23 cellular contexts compared by ENCODE assay signal in the genomic region with DNA sequence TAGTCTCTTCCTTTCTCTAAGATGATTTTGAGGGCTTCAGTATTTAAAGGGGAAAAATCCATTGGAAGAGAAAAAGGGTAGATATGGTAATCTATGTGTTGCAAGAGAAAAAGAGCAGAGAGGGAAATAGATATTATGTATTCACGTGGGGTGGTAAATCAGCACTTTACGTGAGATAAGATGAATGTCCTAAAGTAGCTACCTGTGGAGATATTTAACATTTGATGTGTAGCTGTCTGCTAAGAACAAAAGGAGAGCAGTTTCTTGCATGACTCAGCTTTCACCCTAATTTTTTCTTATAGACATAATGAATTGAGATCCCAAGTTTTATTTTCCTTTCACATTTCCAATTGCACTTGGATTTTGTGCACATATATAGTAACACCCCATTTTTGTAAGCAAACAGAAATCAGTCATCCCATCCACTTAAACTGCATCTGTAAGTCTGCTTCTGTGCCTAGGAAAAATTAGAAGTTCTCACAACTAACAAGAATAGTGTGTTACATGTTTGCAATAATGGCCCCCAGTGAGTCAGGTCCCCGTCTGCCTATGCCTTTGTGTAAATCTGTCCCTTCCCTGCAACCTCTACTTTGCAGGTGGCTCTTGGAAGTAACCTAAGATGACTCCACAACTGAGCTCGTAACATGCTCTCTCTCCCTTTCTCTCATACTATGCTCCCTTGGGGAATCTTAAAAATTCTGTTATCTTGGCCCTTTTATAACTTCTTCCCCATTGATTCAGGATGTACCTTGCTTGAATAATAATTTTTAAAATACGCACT. TPM values are rescaled to one million over a fixed set of nuclear protein-coding genes. Genes with fewer than 3 reads are reported as not detected.
DNase-seq lines count a peak whose midpoint lies in the region; ATAC-seq and TF ChIP-seq lines count a peak whose summit lies in the region.
"Had no signal": no experiment of that assay in that cellular context is flagged by ENCODE, and none has a peak within 500 bp of the region (broad histone marks: within the 10 kb centered on the region; RNA-seq: fewer than 3 reads in every experiment).

No MANE protein-coding gene starts in this region.

- H4K20me1 ChIP-seq in OCI-LY1 (ENCODE audit: insufficient read depth, low read length) (peaks cover 3% of the 10 kb centered on the region; the same call in 1 of the 2 replicates), hepatocyte (ENCODE audit: insufficient read depth, poor library complexity, severe bottlenecking) (no peaks in the 10 kb centered on the region)

- H3K4me3 Mint-ChIP-seq in type B pancreatic cell, result peak overlapping the region; percentile 92
- no peak overlapping the region for H3K4me3 Mint-ChIP-seq in naive thymus-derived CD8-positive, alpha-beta T cell
- H3K4me3 Mint-ChIP-seq: activated CD4-positive, alpha-beta T cell treated with anti-CD3 and anti-CD28 coated beads, Interleukin-2, amount 10 ng/mL, durations not matched to agents 7 days and 5 days; dendritic cell treated with granulocyte-macrophage colony-stimulating factor and Interleukin-4, amounts not matched to agents 40 ng/mL and 50 ng/mL, for 4 days had no signal

- H3K27ac ChIP-seq in OCI-LY1 (ENCODE audit: low read depth, low read length, poor library complexity, severe bottlenecking) (no peak overlapping the region), hepatocyte (no peak overlapping the region)
- H3K27ac ChIP-seq: C4-2B, esophagus muscularis mucosa, psoas muscle, tibial artery had no signal

- no peaks in the 10 kb centered on the region for H3K27me3 ChIP-seq in OCI-LY1 (ENCODE audit: insufficient read depth, low read length)
- no peaks in the 10 kb centered on the region for H3K27me3 ChIP-seq in hepatocyte
- H3K27me3 ChIP-seq: esophagus muscularis mucosa, tibial artery had no signal

- H2AFZ ChIP-seq in OCI-LY1 (ENCODE audit: low read length) (no peak overlapping the region), hepatocyte (no peak overlapping the region)

- H3K9ac ChIP-seq in OCI-LY1 (ENCODE audit: low read length), result no peak overlapping the region

- WGBS in hepatocyte (ENCODE audit: low lambda C conversion rate, missing lambda C conversion rate), result 68% methylated on average over 5 of the region's 5 CpGs

- 0 out of 2 replicates have a peak overlapping the region, but pooled peaks have one; percentile 22 for H3K4me2 ChIP-seq in OCI-LY1 (ENCODE audit: low read length)
- H3K4me2 ChIP-seq in hepatocyte, result peak overlapping the region; percentile 15

- H3K4me1 Mint-ChIP-seq in type B pancreatic cell (ENCODE audit: unreplicated experiment), result peaks cover 32% of the 10 kb centered on the region
- peaks cover 17 to 59% (median 47%) of the 10 kb centered on the region in 4 donors for H3K4me1 Mint-ChIP-seq in naive thymus-derived CD8-positive, alpha-beta T cell

- no peaks in the 10 kb centered on the region for H3F3A ChIP-seq in OCI-LY1 (ENCODE audit: insufficient read depth, low read length)

- peaks cover 6% of the 10 kb centered on the region for H3K36me3 Mint-ChIP-seq in type B pancreatic cell
- peaks cover 0 to 16% (median 5%) of the 10 kb centered on the region in 3 donors for H3K36me3 Mint-ChIP-seq in naive thymus-derived CD8-positive, alpha-beta T cell

- no peaks in the 10 kb centered on the region for H3K27me3 Mint-ChIP-seq in type B pancreatic cell
- no peaks in the 10 kb centered on the region for H3K27me3 Mint-ChIP-seq in naive thymus-derived CD8-positive, alpha-beta T cell
- H3K27me3 Mint-ChIP-seq: activated CD4-positive, alpha-beta T cell treated with anti-CD3 and anti-CD28 coated beads, Interleukin-2, amount 10 ng/mL, durations not matched to agents 7 days and 5 days; dendritic cell treated with granulocyte-macrophage colony-stimulating factor and Interleukin-4, amounts not matched to agents 40 ng/mL and 50 ng/mL, for 4 days; naive thymus-derived CD4-positive, alpha-beta T cell had no signal

- H3K9me2 ChIP-seq in OCI-LY1 (ENCODE audit: low read depth, low read length), result no peaks in the 10 kb centered on the region
- no peaks in the 10 kb centered on the region for H3K9me2 ChIP-seq in hepatocyte (replicated peaks; ENCODE audit: insufficient read depth)

- H3K27ac Mint-ChIP-seq in type B pancreatic cell, result peak overlapping the region; percentile 93
- H3K27ac Mint-ChIP-seq in naive thymus-derived CD8-positive, alpha-beta T cell, result no peak overlapping the region
- H3K27ac Mint-ChIP-seq: activated CD4-positive, alpha-beta T cell treated with anti-CD3 and anti-CD28 coated beads, Interleukin-2, amount 10 ng/mL, durations not matched to agents 7 days and 5 days; activated naive CD4-positive, alpha-beta T cell treated with anti-CD3 and anti-CD28 coated beads, Interleukin-2, amount 50 U/mL, for 72 hours; dendritic cell treated with granulocyte-macrophage colony-stimulating factor and Interleukin-4, amounts not matched to agents 40 ng/mL and 50 ng/mL, for 4 days; naive thymus-derived CD4-positive, alpha-beta T cell had no signal

- H3K4me3 ChIP-seq in OCI-LY1 (ENCODE audit: low read depth, low read length, poor library complexity, severe bottlenecking) (no peak overlapping the region), hepatocyte (no peak overlapping the region)
- H3K4me3 ChIP-seq: esophagus muscularis mucosa, lung, psoas muscle, tibial artery had no signal

- no peaks in the 10 kb centered on the region for H3K9me3 Mint-ChIP-seq in type B pancreatic cell
- no peaks in the 10 kb centered on the region for H3K9me3 Mint-ChIP-seq in naive thymus-derived CD8-positive, alpha-beta T cell
- H3K9me3 Mint-ChIP-seq: activated CD4-positive, alpha-beta T cell treated with anti-CD3 and anti-CD28 coated beads, Interleukin-2, amount 10 ng/mL, durations not matched to agents 7 days and 5 days; activated naive CD4-positive, alpha-beta T cell treated with anti-CD3 and anti-CD28 coated beads, Interleukin-2, amount 50 U/mL, for 72 hours; dendritic cell treated with granulocyte-macrophage colony-stimulating factor and Interleukin-4, amounts not matched to agents 40 ng/mL and 50 ng/mL, for 4 days; naive thymus-derived CD4-positive, alpha-beta T cell had no signal

- TF ChIP-seq CTCF in OCI-LY1 (IDR thresholded peaks at IDR 0.05; ENCODE audit: low read length), result no peak
- TF ChIP-seq CTCF in hepatocyte (IDR thresholded peaks at IDR 0.05; ENCODE audit: poor library complexity), result no peak
- TF ChIP-seq CTCF in type B pancreatic cell (conservative IDR thresholded peaks at IDR 0.05), result no peak

- POLR2A ChIA-PET in naive thymus-derived CD8-positive, alpha-beta T cell (lab: Charles Lee), result no interaction called here

- H3K36me3 ChIP-seq in OCI-LY1 (ENCODE audit: insufficient read depth, low read length), result peaks cover 4% of the 10 kb centered on the region; the same call in 1 of the 2 replicates
- no peaks in the 10 kb centered on the region for H3K36me3 ChIP-seq in hepatocyte (replicated peaks; ENCODE audit: insufficient read depth, low read depth)
- H3K36me3 ChIP-seq: tibial artery had no signal

- DNase-seq in NCI-H2107 treated with DMSO at 0.1 percent for 48 hours (lab: John Stamatoyannopoulos, UW; ENCODE audit: unreplicated experiment) (peak; percentile 48), NCI-H2107 (lab: John Stamatoyannopoulos, UW) (no peak), hepatocyte (ENCODE audit: low spot score) (peak; percentile 6), type B pancreatic cell (ENCODE audit: extremely low spot score, unreplicated experiment) (no peak), NCI-H1436 treated with DMSO at 0.1 percent for 48 hours (lab: John Stamatoyannopoulos, UW) (no peak), NCI-H82 (lab: John Stamatoyannopoulos, UW) (no peak)
- DNase-seq in naive thymus-derived CD8-positive, alpha-beta T cell, result no peak
- DNase-seq: 8988T; activated CD4-positive, alpha-beta T cell treated with anti-CD3 and anti-CD28 coated beads, Interleukin-2, amount 10 ng/mL, durations not matched to agents 7 days and 5 days; activated T-cell treated with anti-CD3 and anti-CD28 coated beads for 4 hours; DMS79 treated with DMSO at 0.1 percent for 48 hours; naive thymus-derived CD4-positive, alpha-beta T cell; NCI-H1694 treated with DMSO at 0.1 percent for 48 hours; NCI-H774; psoas muscle; stimulated activated CD4-positive, alpha-beta T cell treated with anti-CD3 and anti-CD28 coated beads, Interleukin-12 subunit alpha, Interleukin-12 subunit beta, amount 100 ng/mL, for 4 hours; tibial artery had no signal

- H3K4me1 ChIP-seq in OCI-LY1 (ENCODE audit: insufficient read depth, low read length, severe bottlenecking) (peaks cover 41% of the 10 kb centered on the region), hepatocyte (ENCODE audit: insufficient read depth) (peaks cover 6% of the 10 kb centered on the region)

- peaks cover 11% of the 10 kb centered on the region for H3K79me2 ChIP-seq in OCI-LY1 (ENCODE audit: insufficient read depth, low read length)
- H3K79me2 ChIP-seq in hepatocyte, result peaks cover 60% of the 10 kb centered on the region

- no peaks in the 10 kb centered on the region for H3K9me3 ChIP-seq in OCI-LY1 (ENCODE audit: low read length)
- H3K9me3 ChIP-seq in hepatocyte (ENCODE audit: low read depth), result no peaks in the 10 kb centered on the region
- H3K9me3 ChIP-seq: esophagus muscularis mucosa, psoas muscle, tibial artery had no signal

- no peak for ATAC-seq in naive thymus-derived CD8-positive, alpha-beta T cell
- ATAC-seq: activated naive CD4-positive, alpha-beta T cell treated with anti-CD3 and anti-CD28 coated beads, Interleukin-2, amount 50 U/mL, for 72 hours; naive thymus-derived CD4-positive, alpha-beta T cell; psoas muscle had no signal

RNA-seq across cellular contexts. Expression of gene TMTC3, which starts 3.6 kb away (rescaled TPM):
- total RNA-seq in hepatocyte (33.7 and 35.5 TPM in 2 replicates), type B pancreatic cell (ENCODE audit: low replicate concordance) (34.1 and 38.5 TPM in 2 replicates)
- polyA plus RNA-seq in hepatocyte, result 7.0 and 8.1 TPM in 2 replicates
- 10 to 100 TPM in 1 of 2 experiments, 1 to 10 TPM in 1; 8.9 to 11.9 TPM for total RNA-seq in naive thymus-derived CD8-positive, alpha-beta T cell
- polyA plus RNA-seq in naive thymus-derived CD8-positive, alpha-beta T cell, result 1 to 10 TPM; 1.2 to 2.4 (median 1.3) TPM

RNA-seq across cellular contexts. Expression of gene CEP290, which starts 3.9 kb away (rescaled TPM):
- total RNA-seq in hepatocyte, result 14.4 and 17.0 TPM in 2 replicates
- polyA plus RNA-seq in hepatocyte, result 12.1 and 12.2 TPM in 2 replicates
- total RNA-seq in type B pancreatic cell (ENCODE audit: low replicate concordance), result 8.0 and 28.5 TPM in 2 replicates
- 10 to 100 TPM; 20.5 to 22.3 TPM for total RNA-seq in naive thymus-derived CD8-positive, alpha-beta T cell
- polyA plus RNA-seq in naive thymus-derived CD8-positive, alpha-beta T cell, result 1 to 10 TPM; 4.3 to 6.5 (median 4.4) TPM

Comparison
In these comparisons a context has a peak if more than half of its experiments do, and no peak if none do; other contexts are left out.
1. DNase-seq: peak in NCI-H2107 treated with DMSO at 0.1 percent for 48 hours (single experiment) and hepatocyte (single experiment); none in NCI-H2107 (single experiment), type B pancreatic cell (single experiment), naive thymus-derived CD8-positive, alpha-beta T cell (0 of 10), NCI-H1436 treated with DMSO at 0.1 percent for 48 hours (single experiment) and NCI-H82 (single experiment).